ENCODE assay signal across 28 cellular contexts in genomic region chr9:111013707-111014106, GRCh38. TPM values are rescaled to one million over a fixed set of nuclear protein-coding genes. Genes with fewer than 3 reads are reported as not detected.
"Had no signal": no experiment of that assay in that cellular context is flagged by ENCODE, and none has a peak within 500 bp of the region (broad histone marks: within the 10 kb centered on the region; RNA-seq: fewer than 3 reads in every experiment).

No MANE protein-coding gene starts in this region.

- H3K4me1 ChIP-seq: prostate gland had no signal

- H3K4me3 ChIP-seq: left ventricle myocardium inferior, lung, mucosa of descending colon, pancreas, prostate gland, skin epidermis, stomach, suprapubic skin, thoracic aorta, tibial artery, vagina had no signal

- H3K27me3 ChIP-seq: pancreas, stomach, suprapubic skin, tibial artery, vagina had no signal

- H3K27ac ChIP-seq: left ventricle myocardium inferior, pancreas, prostate gland, skin epidermis, stomach, suprapubic skin, thoracic aorta, tibial artery had no signal

- H3K36me3 ChIP-seq: left ventricle myocardium inferior, pancreas, prostate gland, stomach, suprapubic skin, thoracic aorta, tibial artery, vagina had no signal

- FAIRE-seq: islet of Langerhans, kidney, pancreas had no signal

- DNase-seq: hypothalamus; immature natural killer cell; kidney; left ventricle myocardium inferior; mesendoderm; mucosa of descending colon; naive thymus-derived CD8-positive, alpha-beta T cell; nucleus accumbens; pancreas; posterior cingulate gyrus; retina; right cardiac atrium; stimulated activated CD4-positive, alpha-beta T cell treated with anti-CD3 and anti-CD28 coated beads, Interleukin-12 subunit alpha, Interleukin-12 subunit beta, amount 100 ng/mL, for 4 hours; stimulated activated CD4-positive, alpha-beta T cell treated with anti-CD3 and anti-CD28 coated beads, Interleukin-15, amount 100 ng/mL, for 24 hours; stimulated activated CD4-positive, alpha-beta T cell treated with anti-CD3 and anti-CD28 coated beads, Interleukin-2, amount 100 ng/mL, for 24 hours; stimulated activated CD4-positive, alpha-beta T cell treated with anti-CD3 and anti-CD28 coated beads, Interleukin-4, amount 100 ng/mL, for 1 hour; stimulated activated naive B cell treated with anti-CD40 and anti-IgM and Interleukin-4, amounts not matched to agents 10 μg/mL and 1 μg/mL and 100 μg/mL, for 72 hours; stimulated activated naive CD8-positive, alpha-beta T cell treated with anti-CD3 and anti-CD28 coated beads, Interleukin-15, Interleukin-2, amounts not matched to agents 100 U/mL and 50 U/mL, for 24 hours; stomach; tibial artery had no signal

- ATAC-seq: naive thymus-derived CD8-positive, alpha-beta T cell; pancreas; right cardiac atrium; sciatic nerve; stimulated activated naive B cell treated with anti-CD40 and anti-IgM and Interleukin-4, amounts not matched to agents 10 μg/mL and 1 μg/mL and 100 μg/mL, for 72 hours; stimulated activated naive CD8-positive, alpha-beta T cell treated with anti-CD3 and anti-CD28 coated beads, Interleukin-15, Interleukin-2, amounts not matched to agents 100 U/mL and 50 U/mL, for 24 hours had no signal

- H3K9me3 ChIP-seq: left ventricle myocardium inferior, mucosa of descending colon, pancreas, prostate gland, stomach, suprapubic skin, thoracic aorta, tibial artery, vagina had no signal

RNA-seq across cellular contexts. Expression of gene LPAR1, which starts 24.6 kb away (rescaled TPM):
- total RNA-seq: naive thymus-derived CD8-positive, alpha-beta T cell had no signal
- polyA plus RNA-seq: naive thymus-derived CD8-positive, alpha-beta T cell had no signal
